23 cellular contexts compared by ENCODE assay signal in genomic region chr2:10258326-10258725, GRCh38. TPM values are rescaled to one million over a fixed set of nuclear protein-coding genes. Genes with fewer than 3 reads are reported as not detected.
DNase-seq lines count a peak whose midpoint lies in the region; ATAC-seq and TF ChIP-seq lines count a peak whose summit lies in the region.
"Had no signal": no experiment of that assay in that cellular context is flagged by ENCODE, and none has a peak within 500 bp of the region (broad histone marks: within the 10 kb centered on the region; RNA-seq: fewer than 3 reads in every experiment).

No MANE protein-coding gene starts in this region.

- H3K27me3 ChIP-seq in heart right ventricle (no peaks in the 10 kb centered on the region), prostate gland (replicated peaks; ENCODE audit: insufficient read depth) (no peaks in the 10 kb centered on the region)
- H3K27me3 ChIP-seq: BE2C had no signal

- H3K9me3 ChIP-seq in heart right ventricle (no peaks in the 10 kb centered on the region), prostate gland (no peaks in the 10 kb centered on the region)
- H3K9me3 ChIP-seq: BE2C had no signal

- no peaks in the 10 kb centered on the region for H3K36me3 ChIP-seq in heart right ventricle
- no peaks in the 10 kb centered on the region for H3K36me3 ChIP-seq in prostate gland
- H3K36me3 ChIP-seq: BE2C had no signal

- peaks cover 2% of the 10 kb centered on the region for H3K27me3 Mint-ChIP-seq in glutamatergic neuron (ENCODE audit: unreplicated experiment)
- peaks cover 0 to 12% of the 10 kb centered on the region in 2 donors for H3K27me3 Mint-ChIP-seq in natural killer cell treated with Interleukin-12 subunit alpha and Interleukin-12 subunit beta and Interleukin-15 and Interleukin-18, amount 100 ng/mL, for 72 hours

- intact Hi-C loops in Right ventricle myocardium superior (cut with DNase I) (no loop called here), heart right ventricle (cut with DNase I) (no loop called here), prostate gland (cut with DNase I) (no loop called here)

- H3K36me3 Mint-ChIP-seq in glutamatergic neuron (ENCODE audit: unreplicated experiment) = no peaks in the 10 kb centered on the region
- H3K36me3 Mint-ChIP-seq in natural killer cell treated with Interleukin-12 subunit alpha and Interleukin-12 subunit beta and Interleukin-15 and Interleukin-18, amount 100 ng/mL, for 72 hours = no peaks in the 10 kb centered on the region
- H3K36me3 Mint-ChIP-seq in stimulated activated effector memory CD8-positive, alpha-beta T cell treated with anti-CD3 and anti-CD28 coated beads, Interleukin-12 subunit alpha, Interleukin-12 subunit beta, amount 100 ng/mL, for 72 hours = no peaks in the 10 kb centered on the region
- H3K36me3 Mint-ChIP-seq: CD14-positive monocyte; CD8-positive, alpha-beta memory T cell had no signal

- TF ChIP-seq CTCF in heart right ventricle (IDR thresholded peaks at IDR 0.05) (no peak), glutamatergic neuron (IDR thresholded peaks at IDR 0.05; ENCODE audit: partially characterized antibody, unreplicated experiment) (no peak), prostate gland (IDR thresholded peaks at IDR 0.05) (no peak)

- H3K4me3 Mint-ChIP-seq in glutamatergic neuron (ENCODE audit: unreplicated experiment) = no peak overlapping the region
- peak overlapping the region; percentile 48 for H3K4me3 Mint-ChIP-seq in natural killer cell treated with Interleukin-12 subunit alpha and Interleukin-12 subunit beta and Interleukin-15 and Interleukin-18, amount 100 ng/mL, for 72 hours
- no peak overlapping the region for H3K4me3 Mint-ChIP-seq in stimulated activated effector memory CD8-positive, alpha-beta T cell treated with anti-CD3 and anti-CD28 coated beads, Interleukin-12 subunit alpha, Interleukin-12 subunit beta, amount 100 ng/mL, for 72 hours
- H3K4me3 Mint-ChIP-seq: CD14-positive monocyte; CD8-positive, alpha-beta memory T cell had no signal

- no peak overlapping the region for H3K27ac Mint-ChIP-seq in glutamatergic neuron (ENCODE audit: unreplicated experiment)
- H3K27ac Mint-ChIP-seq in natural killer cell treated with Interleukin-12 subunit alpha and Interleukin-12 subunit beta and Interleukin-15 and Interleukin-18, amount 100 ng/mL, for 72 hours = peak overlapping the region in 1 of 2 donors; percentile 53
- H3K27ac Mint-ChIP-seq in stimulated activated effector memory CD8-positive, alpha-beta T cell treated with anti-CD3 and anti-CD28 coated beads, Interleukin-12 subunit alpha, Interleukin-12 subunit beta, amount 100 ng/mL, for 72 hours = peak overlapping the region; percentile 32
- H3K27ac Mint-ChIP-seq: CD14-positive monocyte had no signal

- H3K4me1 ChIP-seq in heart right ventricle (no peaks in the 10 kb centered on the region), prostate gland (replicated peaks) (no peaks in the 10 kb centered on the region)
- H3K4me1 ChIP-seq: BE2C had no signal

- DNase-seq in Right ventricle myocardium superior (peak; percentile 4), heart right ventricle (no peak), glutamatergic neuron (peak; percentile 1), prostate gland (ENCODE audit: low spot score) (no peak), kidney tubule cell (ENCODE audit: low spot score) (no peak)
- peak; percentile 41 for DNase-seq in natural killer cell treated with Interleukin-12 subunit alpha and Interleukin-12 subunit beta and Interleukin-15 and Interleukin-18, amount 100 ng/mL, for 72 hours (ENCODE audit: low spot score)
- no peak for DNase-seq in stimulated activated effector memory CD8-positive, alpha-beta T cell treated with anti-CD3 and anti-CD28 coated beads, Interleukin-12 subunit alpha, Interleukin-12 subunit beta, amount 100 ng/mL, for 72 hours (ENCODE audit: low spot score in 2 of 2)
- DNase-seq: BE2C, Calu3, DMS79 treated with DMSO at 0.1 percent for 48 hours, GF-D8, NCI-H1105 treated with DMSO at 0.1 percent for 48 hours, NCI-H2029, NCI-H446 treated with DMSO at 0.1 percent for 48 hours, NCI-H526, RPMI8226, SIG-M5 had no signal

- 81 to 87% methylated on average over 5 of the region's 5 CpGs for WGBS in heart right ventricle, 2 donors
- WGBS in prostate gland = 82% methylated on average over 5 of the region's 5 CpGs

- no peak overlapping the region for H3K4me3 ChIP-seq in heart right ventricle
- H3K4me3 ChIP-seq in prostate gland = no peak overlapping the region
- H3K4me3 ChIP-seq: K562, SK-N-MC had no signal

- peaks cover 7% of the 10 kb centered on the region for H3K9me3 Mint-ChIP-seq in glutamatergic neuron (ENCODE audit: unreplicated experiment)
- H3K9me3 Mint-ChIP-seq in natural killer cell treated with Interleukin-12 subunit alpha and Interleukin-12 subunit beta and Interleukin-15 and Interleukin-18, amount 100 ng/mL, for 72 hours = no peaks in the 10 kb centered on the region
- H3K9me3 Mint-ChIP-seq in stimulated activated effector memory CD8-positive, alpha-beta T cell treated with anti-CD3 and anti-CD28 coated beads, Interleukin-12 subunit alpha, Interleukin-12 subunit beta, amount 100 ng/mL, for 72 hours = no peaks in the 10 kb centered on the region
- H3K9me3 Mint-ChIP-seq: CD8-positive, alpha-beta memory T cell had no signal

- ATAC-seq in Right ventricle myocardium superior (ENCODE audit: poor library complexity) = no peak
- no peak for ATAC-seq in heart right ventricle
- ATAC-seq in natural killer cell treated with Interleukin-12 subunit alpha and Interleukin-12 subunit beta and Interleukin-15 and Interleukin-18, amount 100 ng/mL, for 72 hours = no peak
- ATAC-seq in stimulated activated effector memory CD8-positive, alpha-beta T cell treated with anti-CD3 and anti-CD28 coated beads, Interleukin-12 subunit alpha, Interleukin-12 subunit beta, amount 100 ng/mL, for 72 hours = no peak
- no peak for ATAC-seq in GM21825 (IDR thresholded peaks at IDR 0.05; ENCODE audit: unreplicated experiment)
- ATAC-seq: K562 had no signal

- TF ChIP-seq POLR2A in prostate gland (IDR thresholded peaks at IDR 0.05) = no peak

- no peak overlapping the region for H3K27ac ChIP-seq in heart right ventricle
- no peak overlapping the region for H3K27ac ChIP-seq in prostate gland
- H3K27ac ChIP-seq: 22Rv1, SK-N-MC had no signal

- peaks cover 6% of the 10 kb centered on the region for H3K4me1 Mint-ChIP-seq in glutamatergic neuron (ENCODE audit: low read depth, unreplicated experiment)
- H3K4me1 Mint-ChIP-seq in natural killer cell treated with Interleukin-12 subunit alpha and Interleukin-12 subunit beta and Interleukin-15 and Interleukin-18, amount 100 ng/mL, for 72 hours (ENCODE audit: low read depth in 2 of 2) = peaks cover 22 to 43% of the 10 kb centered on the region in 2 donors
- peaks cover 3% of the 10 kb centered on the region for H3K4me1 Mint-ChIP-seq in stimulated activated effector memory CD8-positive, alpha-beta T cell treated with anti-CD3 and anti-CD28 coated beads, Interleukin-12 subunit alpha, Interleukin-12 subunit beta, amount 100 ng/mL, for 72 hours

RNA-seq across cellular contexts. Expression of gene HPCAL1, which starts 44.4 kb away (rescaled TPM):
- 34.3 TPM for total RNA-seq in Right ventricle myocardium superior
- total RNA-seq in heart right ventricle = 10 to 100 TPM; 15.8 to 49.2 (median 22.8) TPM
- polyA plus RNA-seq in heart right ventricle = 10 to 100 TPM; 31.8 to 46.4 TPM
- total RNA-seq in glutamatergic neuron (ENCODE audit: unreplicated experiment) = 13.1 TPM
- 10 to 100 TPM; 13.8 to 19.0 TPM for total RNA-seq in natural killer cell treated with Interleukin-12 subunit alpha and Interleukin-12 subunit beta and Interleukin-15 and Interleukin-18, amount 100 ng/mL, for 72 hours
- total RNA-seq in prostate gland = 100 to 1,000 TPM in 1 of 2 donors, 10 to 100 TPM in 1; 22.5 to 203 TPM

Comparison
In these comparisons a context has a peak if more than half of its experiments do, and no peak if none do; other contexts are left out.
1. DNase-seq: peak in Right ventricle myocardium superior (single experiment), glutamatergic neuron (single experiment) and natural killer cell treated with Interleukin-12 subunit alpha and Interleukin-12 subunit beta and Interleukin-15 and Interleukin-18, amount 100 ng/mL, for 72 hours (single experiment); none in heart right ventricle (0 of 2), stimulated activated effector memory CD8-positive, alpha-beta T cell treated with anti-CD3 and anti-CD28 coated beads, Interleukin-12 subunit alpha, Interleukin-12 subunit beta, amount 100 ng/mL, for 72 hours (0 of 2), prostate gland (single experiment) and kidney tubule cell (single experiment).